19 cellular contexts compared by ENCODE assay signal in genomic region chr1:6165027-6165426, GRCh38. TPM values are rescaled to one million over a fixed set of nuclear protein-coding genes. Genes with fewer than 3 reads are reported as not detected.
"Had no signal": no experiment of that assay in that cellular context is flagged by ENCODE, and none has a peak within 500 bp of the region (broad histone marks: within the 10 kb centered on the region; RNA-seq: fewer than 3 reads in every experiment).

No MANE protein-coding gene starts in this region.

- H3K9me2 ChIP-seq: SK-N-SH had no signal

- H3K4me3 ChIP-seq: K562 had no signal

- DNase-seq: Kasumi-1, MV-4-11, NCI-H1048, NCI-H1105, NCI-H1417 treated with DMSO at 0.1 percent for 48 hours, NCI-H146, NCI-H1694 treated with DMSO at 0.1 percent for 48 hours, NCI-H1930, NCI-H2081, NCI-H2107, NCI-H2227 treated with DMSO at 0.1 percent for 48 hours, NCI-H748 treated with DMSO at 0.1 percent for 48 hours, RPMI8226, SHP77, SK-N-SH had no signal

- H3K9ac ChIP-seq: KMS-11, SK-N-SH had no signal

- ATAC-seq: K562 had no signal

- H3K27ac ChIP-seq: HL-60, KMS-11 had no signal

- H3K4me2 ChIP-seq: KMS-11, SK-N-SH had no signal

- H3K9me3 ChIP-seq: SK-N-SH had no signal

RNA-seq across cellular contexts. Expression of gene CHD5, which starts 15.1 kb away (rescaled TPM):
- polyA plus RNA-seq: IgD-negative memory B cell had no signal
